18 cellular contexts compared by ENCODE assay signal in genomic region chr2:29628078-29628765, GRCh38.
DNase-seq lines count a peak whose midpoint lies in the region; TF ChIP-seq lines count a peak whose summit lies in the region.
"Had no signal": no experiment of that assay in that cellular context is flagged by ENCODE, and none has a peak within 500 bp of the region (broad histone marks: within the 10 kb centered on the region; RNA-seq: fewer than 3 reads in every experiment).

No MANE protein-coding gene starts in this region.

- H3K4me1 ChIP-seq in neuronal stem cell (ENCODE audit: control insufficient read depth in 2 of 2, insufficient read depth in 1 of 2, low read depth in 1 of 2, low read length in 2 of 2), result peaks cover 3 to 13% of the 10 kb centered on the region in 2 donors
- H3K4me1 ChIP-seq: right atrium auricular region had no signal

- H2AFZ ChIP-seq in neuronal stem cell (ENCODE audit: low read length), result peak overlapping the region; percentile 63

- peaks cover 0 to 3% (median 0%) of the 10 kb centered on the region in 5 experiments for H3K9me3 Mint-ChIP-seq in brain
- H3K9me3 Mint-ChIP-seq: activated CD4-positive, alpha-beta T cell treated with anti-CD3 and anti-CD28 coated beads, Interleukin-2, amount 10 ng/mL, durations not matched to agents 7 days and 5 days; activated T-helper 2 cell treated with anti-CD3 and anti-CD28 coated beads, Interferon-gamma antibody, Interleukin-2, Interleukin-4, amounts not matched to agents 10 μg/mL and 5 μg/mL and 100 μg/mL, durations not matched to agents 14 hours and 24 hours and 36 hours; stimulated activated effector memory CD8-positive, alpha-beta T cell treated with anti-CD3 and anti-CD28 coated beads, Interleukin-12 subunit alpha, Interleukin-12 subunit beta, amount 100 ng/mL, for 72 hours had no signal

- no peak overlapping the region for H4K91ac ChIP-seq in neuronal stem cell (ENCODE audit: low read depth, low read length, poor library complexity)

- no peak for TF ChIP-seq CTCF in brain (conservative IDR thresholded peaks at IDR 0.05)

- no peaks in the 10 kb centered on the region for H3K79me1 ChIP-seq in neuronal stem cell (ENCODE audit: low read depth, low read length)

- no peak overlapping the region for H2BK15ac ChIP-seq in neuronal stem cell (ENCODE audit: low read length)

- no peak overlapping the region for H3K4me2 ChIP-seq in neuronal stem cell (ENCODE audit: insufficient read depth, low read length, poor library complexity, severe bottlenecking)

- H3K36me3 Mint-ChIP-seq in brain, result no peaks in the 10 kb centered on the region
- H3K36me3 Mint-ChIP-seq: CD4-positive, alpha-beta memory T cell; stimulated activated effector memory CD8-positive, alpha-beta T cell treated with anti-CD3 and anti-CD28 coated beads, Interleukin-12 subunit alpha, Interleukin-12 subunit beta, amount 100 ng/mL, for 72 hours had no signal

- peaks cover 36% of the 10 kb centered on the region for H3K4me1 Mint-ChIP-seq in brain
- H3K4me1 Mint-ChIP-seq: activated CD4-positive, alpha-beta T cell treated with anti-CD3 and anti-CD28 coated beads, Interleukin-2, amount 10 ng/mL, durations not matched to agents 7 days and 5 days; CD4-positive, alpha-beta memory T cell; stimulated activated effector memory CD8-positive, alpha-beta T cell treated with anti-CD3 and anti-CD28 coated beads, Interleukin-12 subunit alpha, Interleukin-12 subunit beta, amount 100 ng/mL, for 72 hours had no signal

- H3K27me3 Mint-ChIP-seq in brain, result no peaks in the 10 kb centered on the region

- no peaks in the 10 kb centered on the region for H3K36me3 ChIP-seq in MG63
- H3K36me3 ChIP-seq in neuronal stem cell (replicated peaks in 1 of 2; ENCODE audit: control insufficient read depth in 2 of 2, insufficient read depth in 2 of 2, low read length in 2 of 2), result no peaks in the 10 kb centered on the region
- H3K36me3 ChIP-seq: cardiac muscle cell, right atrium auricular region, thoracic aorta had no signal

- H3K9me3 ChIP-seq in MG63 (no peaks in the 10 kb centered on the region), neuronal stem cell (replicated peaks in 1 of 2; ENCODE audit: control insufficient read depth in 2 of 2, insufficient read depth in 1 of 2, low read depth in 1 of 2, low read length in 2 of 2) (peaks cover 0 to 2% of the 10 kb centered on the region in 2 donors)
- H3K9me3 ChIP-seq: right atrium auricular region, thoracic aorta had no signal

- DNase-seq in EH (ENCODE audit: low read depth), result peak; percentile 30
- peak; percentile 6 for DNase-seq in MG63
- no peak for DNase-seq in neuronal stem cell (ENCODE audit: low spot score)
- DNase-seq in OCI-M1 (lab: John Stamatoyannopoulos, UW), result no peak
- no peak for DNase-seq in putamen (ENCODE audit: low spot score)
- no peak for DNase-seq in ACHN
- no peak for DNase-seq in NCI-H2081 treated with DMSO at 0.1 percent for 48 hours (lab: John Stamatoyannopoulos, UW)
- DNase-seq: activated CD4-positive, alpha-beta T cell treated with anti-CD3 and anti-CD28 coated beads, Interleukin-2, amount 10 ng/mL, durations not matched to agents 7 days and 5 days; CD4-positive, alpha-beta memory T cell; Karpas-422; NCI-H1048; T-helper 1 cell had no signal

- no peak overlapping the region for H3K18ac ChIP-seq in neuronal stem cell (ENCODE audit: low read length)

- no peak overlapping the region for H3K4ac ChIP-seq in neuronal stem cell (ENCODE audit: low read length)

- peak overlapping the region in 4 of 5 experiments; percentile 9 to 84 (median 31) for H3K27ac Mint-ChIP-seq in brain
- H3K27ac Mint-ChIP-seq: activated CD4-positive, alpha-beta T cell treated with anti-CD3 and anti-CD28 coated beads, Interleukin-2, amount 10 ng/mL, durations not matched to agents 7 days and 5 days; activated T-helper 2 cell treated with anti-CD3 and anti-CD28 coated beads, Interferon-gamma antibody, Interleukin-2, Interleukin-4, amounts not matched to agents 10 μg/mL and 5 μg/mL and 100 μg/mL, durations not matched to agents 14 hours and 24 hours and 36 hours; CD4-positive, alpha-beta memory T cell; stimulated activated effector memory CD8-positive, alpha-beta T cell treated with anti-CD3 and anti-CD28 coated beads, Interleukin-12 subunit alpha, Interleukin-12 subunit beta, amount 100 ng/mL, for 72 hours had no signal

- H3K27me3 ChIP-seq in MG63 (no peaks in the 10 kb centered on the region), neuronal stem cell (ENCODE audit: control insufficient read depth in 3 of 3, insufficient read depth in 3 of 3, low read depth in 1 of 3, low read length in 3 of 3) (no peaks in the 10 kb centered on the region)
- H3K27me3 ChIP-seq: cardiac muscle cell, right atrium auricular region had no signal

- no peak overlapping the region for H2BK5ac ChIP-seq in neuronal stem cell (ENCODE audit: low read length)

- H3K27ac ChIP-seq in neuronal stem cell (replicated peaks; ENCODE audit: low read length), result no peak overlapping the region
- H3K27ac ChIP-seq: cardiac muscle cell, right atrium auricular region, thoracic aorta had no signal

- H2BK12ac ChIP-seq in neuronal stem cell (ENCODE audit: low read length), result no peak overlapping the region

- no peak overlapping the region for H2BK120ac ChIP-seq in neuronal stem cell (ENCODE audit: low read depth, low read length)

- H3K23ac ChIP-seq in neuronal stem cell (ENCODE audit: low read depth, low read length, poor library complexity), result no peak overlapping the region

- in situ Hi-C loops in ACHN (cut with HindIII; ENCODE audit: low pct_ligation_motif_present, low pct_unique_long_range_greater_than_20kb, low sequenced_read_pairs), result no loop called here

- no peak overlapping the region for H3K9ac ChIP-seq in neuronal stem cell (ENCODE audit: low read depth, low read length, poor library complexity)

- H4K8ac ChIP-seq in neuronal stem cell (ENCODE audit: low read depth, low read length), result no peak overlapping the region

- WGBS in neuronal stem cell (ENCODE audit: extremely low coverage in 2 of 2, insufficient read length in 2 of 2, insufficient replicate concordance in 1 of 2), 2 donors, result no CpG with 5 or more reads among the region's 2 CpGs

- no peak overlapping the region for H3K4me3 ChIP-seq in MG63
- no peak overlapping the region for H3K4me3 ChIP-seq in neuronal stem cell (ENCODE audit: low read length in 2 of 2)
- H3K4me3 ChIP-seq: cardiac muscle cell, right atrium auricular region, thoracic aorta had no signal

- no peak overlapping the region for H2AK5ac ChIP-seq in neuronal stem cell (ENCODE audit: low read depth, low read length)

- H3K4me3 Mint-ChIP-seq in brain, result peak overlapping the region in 1 of 5 experiments; percentile 36
- H3K4me3 Mint-ChIP-seq: activated CD4-positive, alpha-beta T cell treated with anti-CD3 and anti-CD28 coated beads, Interleukin-2, amount 10 ng/mL, durations not matched to agents 7 days and 5 days; CD4-positive, alpha-beta memory T cell; stimulated activated effector memory CD8-positive, alpha-beta T cell treated with anti-CD3 and anti-CD28 coated beads, Interleukin-12 subunit alpha, Interleukin-12 subunit beta, amount 100 ng/mL, for 72 hours had no signal

- H3K14ac ChIP-seq in neuronal stem cell (ENCODE audit: low read length), result no peak overlapping the region

Comparison
In these comparisons a context has a peak if more than half of its experiments do, and no peak if none do; other contexts are left out.
1. DNase-seq: peak in EH (single experiment) and MG63 (single experiment); none in neuronal stem cell (single experiment), OCI-M1 (single experiment), putamen (single experiment), ACHN (single experiment) and NCI-H2081 treated with DMSO at 0.1 percent for 48 hours (single experiment).